In the genomic region with DNA sequence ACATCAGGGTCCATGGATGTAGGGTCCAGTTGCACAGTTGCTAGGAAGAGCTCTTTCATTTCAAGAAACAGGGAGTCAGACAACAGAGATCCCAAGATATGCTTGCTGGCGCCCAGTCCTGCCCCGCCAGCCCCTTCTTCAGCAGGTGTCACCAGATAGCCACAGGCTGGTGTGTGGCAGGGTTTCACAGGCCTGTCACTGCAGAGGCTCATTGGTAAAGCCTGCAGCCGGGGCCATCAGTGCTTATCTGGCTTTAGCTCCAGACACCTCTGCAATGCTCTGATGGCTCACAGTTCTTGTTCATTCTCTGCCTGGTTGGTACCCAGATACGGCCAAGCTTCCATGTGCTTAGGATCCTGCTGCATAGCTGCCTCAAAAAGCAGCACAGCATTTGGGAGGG, we compare ENCODE assay signal across 28 cellular contexts.
"Had no signal": no experiment of that assay in that cellular context is flagged by ENCODE, and none has a peak within 500 bp of the region (broad histone marks: within the 10 kb centered on the region; RNA-seq: fewer than 3 reads in every experiment).

No MANE protein-coding gene starts in this region.

- H3K27ac ChIP-seq: adrenal gland, ascending aorta, breast epithelium, cardiac muscle cell, colonic mucosa, epithelial cell of prostate, esophagus squamous epithelium, gastroesophageal sphincter, WERI-Rb-1 had no signal

- H3K27me3 ChIP-seq: adrenal gland, ascending aorta, breast epithelium, cardiac muscle cell, colonic mucosa, esophagus squamous epithelium, gastroesophageal sphincter had no signal

- H3K4me3 ChIP-seq: adrenal gland, ascending aorta, breast epithelium, cardiac muscle cell, colonic mucosa, esophagus squamous epithelium, gastroesophageal sphincter had no signal

- DNase-seq: activated B cell treated with CpG ODN at 0.5 μM for 24 hours; activated CD4-positive, alpha-beta memory T cell treated with anti-CD3 and anti-CD28 coated beads for 36 hours; activated CD4-positive, alpha-beta T cell treated with anti-CD3 and anti-CD28 coated beads, Interleukin-2, amount 10 ng/mL, durations not matched to agents 24 days and 14 days; activated CD8-positive, alpha-beta memory T cell treated with anti-CD3 and anti-CD28 coated beads, Interleukin-2, amount 10 ng/mL, durations not matched to agents 7 days and 5 days; activated CD8-positive, alpha-beta memory T cell treated with anti-CD3 and anti-CD28 coated beads, Interleukin-2, amount 50 U/mL, for 4 hours; activated CD8-positive, alpha-beta T cell treated with anti-CD3 and anti-CD28 coated beads, Interleukin-2, amount 10 ng/mL, durations not matched to agents 7 days and 5 days; activated gamma-delta T cell; activated naive CD4-positive, alpha-beta T cell; activated naive CD4-positive, alpha-beta T cell treated with anti-CD3 and anti-CD28 coated beads, Interleukin-2, amount 50 U/mL, for 16 hours; activated T-cell treated with anti-CD3 and anti-CD28 coated beads, Interleukin-2, amount 50 U/mL, for 1 hour; activated T-cell treated with anti-CD3 and anti-CD28 coated beads, Interleukin-2, amount 50 U/mL, for 48 hours; adrenal gland; central memory CD4-positive, alpha-beta T cell; cerebellar nuclear complex; colonic mucosa; effector CD8-positive, alpha-beta T cell; esophagus squamous epithelium; foreskin melanocyte; T-helper 2 cell; WERI-Rb-1 had no signal

- H3K36me3 ChIP-seq: adrenal gland, breast epithelium, cardiac muscle cell, colonic mucosa, gastroesophageal sphincter had no signal

- ATAC-seq: activated CD4-positive, CD25-positive, alpha-beta regulatory T cell treated with anti-CD3 and anti-CD28 coated beads, Interleukin-2, amount 50 U/mL, for 24 hours; activated CD8-positive, alpha-beta memory T cell treated with anti-CD3 and anti-CD28 coated beads, Interleukin-2, amount 10 ng/mL, durations not matched to agents 7 days and 5 days; activated CD8-positive, alpha-beta T cell treated with anti-CD3 and anti-CD28 coated beads, Interleukin-2, amount 10 ng/mL, durations not matched to agents 7 days and 5 days; gastroesophageal sphincter had no signal

- FAIRE-seq: endometrium, endothelial cell of umbilical vein had no signal

- H3K4me1 ChIP-seq: adrenal gland, ascending aorta, breast epithelium, colonic mucosa, esophagus squamous epithelium, gastroesophageal sphincter had no signal
